Comparison of ENCODE assay signal across 27 cellular contexts in genomic region chr12:587132-587531, GRCh38.
"Had no signal": no experiment of that assay in that cellular context is flagged by ENCODE, and none has a peak within 500 bp of the region (broad histone marks: within the 10 kb centered on the region; RNA-seq: fewer than 3 reads in every experiment).

No MANE protein-coding gene starts in this region.

- H3K4me1 Mint-ChIP-seq: activated naive CD8-positive, alpha-beta T cell treated with anti-CD3 and anti-CD28 coated beads, Interleukin-2, amount 50 U/mL, for 24 hours; T-cell had no signal

- DNase-seq: activated B cell treated with CpG ODN at 0.5 μM for 24 hours; activated CD4-positive, alpha-beta T cell treated with anti-CD3 and anti-CD28 coated beads for 1 hour; activated CD4-positive, alpha-beta T cell treated with anti-CD3 and anti-CD28 coated beads, Interleukin-2, amount 10 ng/mL, durations not matched to agents 24 days and 14 days; activated CD4-positive, alpha-beta T cell treated with anti-CD3 and anti-CD28 coated beads, Interleukin-2, amount 50 U/mL, for 48 hours; activated effector memory CD4-positive, alpha-beta T cell treated with anti-CD3 and anti-CD28 coated beads, Interleukin-2, amount 50 U/mL, for 16 hours; activated naive CD4-positive, alpha-beta T cell treated with Interleukin-2 at 50 U/mL for 16 hours; activated naive CD8-positive, alpha-beta T cell treated with anti-CD3 and anti-CD28 coated beads, Interleukin-2, amount 50 U/mL, for 24 hours; activated T-cell treated with anti-CD3 and anti-CD28 coated beads, Interleukin-2, amount 50 U/mL, for 4 hours; amygdala; brain microvascular endothelial cell; caudate nucleus; NCI-H1092; NCI-H1417; NCI-H2029; NCI-H2107; NCI-H510A treated with DMSO at 0.1 percent for 48 hours; NCI-H69; NK-92 treated with Interleukin-12 subunit alpha and Interleukin-12 subunit beta, amount 100 ng/mL, for 24 hours; T-cell; T-helper 2 cell; T1000 had no signal

- ATAC-seq: activated naive CD4-positive, alpha-beta T cell treated with anti-CD3 and anti-CD28 coated beads, Interleukin-2, amount 50 U/mL, for 72 hours; activated naive CD8-positive, alpha-beta T cell treated with anti-CD3 and anti-CD28 coated beads, Interleukin-2, amount 50 U/mL, for 24 hours; activated T-cell treated with anti-CD3 and anti-CD28 coated beads, Interleukin-2, amount 50 U/mL, for 4 hours; T-cell had no signal

- H3K4me2 ChIP-seq: KMS-11 had no signal

- H3K9me3 Mint-ChIP-seq: activated T-cell treated with anti-CD3 and anti-CD28 coated beads, Interleukin-2, amount 50 U/mL, for 4 hours had no signal

- H3K27ac ChIP-seq: brain microvascular endothelial cell, KMS-11, SK-N-MC had no signal

- H3K27me3 ChIP-seq: brain microvascular endothelial cell had no signal

- H3K9ac ChIP-seq: KMS-11 had no signal

- FAIRE-seq: astrocyte, TTC549 had no signal

- H3K4me3 ChIP-seq: SK-N-MC had no signal

- H3K27ac Mint-ChIP-seq: activated B cell treated with CpG ODN at 0.5 μM for 24 hours; activated CD4-positive, alpha-beta T cell treated with anti-CD3 and anti-CD28 coated beads, Interleukin-2, amount 10 ng/mL, durations not matched to agents 24 days and 14 days; activated naive CD8-positive, alpha-beta T cell treated with anti-CD3 and anti-CD28 coated beads, Interleukin-2, amount 50 U/mL, for 24 hours; IgD-negative memory B cell; T-cell had no signal

- H3K27me3 Mint-ChIP-seq: activated B cell treated with CpG ODN at 0.5 μM for 24 hours; activated CD4-positive, alpha-beta T cell treated with anti-CD3 and anti-CD28 coated beads, Interleukin-2, amount 10 ng/mL, durations not matched to agents 24 days and 14 days; activated naive CD8-positive, alpha-beta T cell treated with anti-CD3 and anti-CD28 coated beads, Interleukin-2, amount 50 U/mL, for 24 hours; IgD-negative memory B cell; T-cell had no signal

- H3K4me3 Mint-ChIP-seq: activated B cell treated with CpG ODN at 0.5 μM for 24 hours; activated CD4-positive, alpha-beta T cell treated with anti-CD3 and anti-CD28 coated beads, Interleukin-2, amount 10 ng/mL, durations not matched to agents 24 days and 14 days; activated naive CD8-positive, alpha-beta T cell treated with anti-CD3 and anti-CD28 coated beads, Interleukin-2, amount 50 U/mL, for 24 hours; activated T-cell treated with anti-CD3 and anti-CD28 coated beads, Interleukin-2, amount 50 U/mL, for 4 hours; IgD-negative memory B cell; T-cell had no signal

- H3K36me3 ChIP-seq: brain microvascular endothelial cell had no signal
